In the genomic region with DNA sequence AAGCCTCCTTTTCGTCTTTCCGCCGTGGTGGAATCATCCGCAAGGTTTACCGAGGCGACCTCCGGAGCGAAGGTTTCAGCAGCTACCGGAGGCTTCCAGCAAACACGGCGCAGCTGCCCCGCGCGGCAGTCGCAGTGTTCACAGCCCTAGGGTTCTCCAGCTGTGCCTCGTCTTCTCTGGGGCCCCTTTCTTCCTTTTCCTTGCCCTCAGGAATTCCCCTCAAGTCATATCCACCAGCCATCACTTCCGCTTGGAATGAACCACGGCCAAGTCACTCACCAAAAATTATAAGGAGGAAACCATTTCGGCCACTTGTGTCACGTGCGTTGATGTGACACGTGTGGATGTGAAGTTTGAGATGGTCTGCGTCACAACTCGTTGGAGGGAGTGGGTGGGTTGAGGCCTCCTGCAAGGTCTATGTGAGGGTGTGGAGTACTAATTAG, we compare ENCODE assay signal across 8 cellular contexts.
DNase-seq lines count a peak whose midpoint lies in the region; ATAC-seq and TF ChIP-seq lines count a peak whose summit lies in the region.

No MANE protein-coding gene starts in this region.

- H3K4me1 ChIP-seq in HEK293 (ENCODE audit: control insufficient read depth, insufficient read depth, low read length), result peaks cover 8% of the 10 kb centered on the region

- CTCF ChIA-PET in HEK293 (lab: Yijun Ruan, JAX), result interaction anchor here (0.6 to 9.9 kb wide), 9 partner anchors 15 to 218 kb away, joined by 3 to 295 read pairs (median 8); a partner anchor contains a TSS
- CTCF ChIA-PET in RWPE1 (lab: Yijun Ruan, JAX), result interaction anchor here (0.7 to 6.6 kb wide), 4 partner anchors 15 to 286 kb away, joined by 3 to 103 read pairs (median 4); no protein-coding TSS in a partner anchor

- H3K27ac ChIP-seq in HEK293 (ENCODE audit: extremely low read depth, low read depth, low read length), result no peak overlapping the region
- H3K27ac ChIP-seq in RWPE1, result peak overlapping the region; percentile 82
- peak overlapping the region; percentile 55 for H3K27ac ChIP-seq in caudate nucleus (ENCODE audit: low read depth, low read length)

- DNase-seq in RWPE1 (ENCODE audit: low spot score) (no peak), caudate nucleus (lab: John Stamatoyannopoulos, UW) (peak in 17 of 61 donors; percentile 20 to 73 (median 51)), memory B cell (ENCODE audit: low spot score in 2 of 2) (peak; percentile 23 to 30), NCI-H526 (lab: John Stamatoyannopoulos, UW) (no peak), NCI-H526 treated with DMSO at 0.1 percent for 48 hours (lab: John Stamatoyannopoulos, UW) (no peak)

- peaks cover 16% of the 10 kb centered on the region for H3K4me1 Mint-ChIP-seq in memory B cell
- H3K4me1 Mint-ChIP-seq in stimulated activated memory B cell treated with anti-CD40 and anti-IgM and Interleukin-4, amounts not matched to agents 10 μg/mL and 1 μg/mL and 100 μg/mL, for 72 hours, result peaks cover 42% of the 10 kb centered on the region

- peak overlapping the region; percentile 90 for H3K27ac Mint-ChIP-seq in memory B cell
- H3K27ac Mint-ChIP-seq in stimulated activated memory B cell treated with anti-CD40 and anti-IgM and Interleukin-4, amounts not matched to agents 10 μg/mL and 1 μg/mL and 100 μg/mL, for 72 hours, result peak overlapping the region; percentile 87

- H3K4me3 ChIP-seq in HEK293 (ENCODE audit: low read depth, low read length), result peak overlapping the region; percentile 27

- POLR2A ChIA-PET in HEK293 (lab: Yijun Ruan, JAX) (interaction anchor here (0.5 to 3.5 kb wide), 3 partner anchors 15 to 140 kb away, joined by 3 to 19 read pairs (median 3); no protein-coding TSS in a partner anchor), RWPE1 (lab: Yijun Ruan, JAX; ENCODE audit: low non-redundant PET) (interaction anchor here (0.5 to 1.8 kb wide), 2 partner anchors 15 to 171 kb away, joined by 4 to 6 read pairs; no protein-coding TSS in a partner anchor)

- H3K36me3 Mint-ChIP-seq in memory B cell, result no peaks in the 10 kb centered on the region
- no peaks in the 10 kb centered on the region for H3K36me3 Mint-ChIP-seq in stimulated activated memory B cell treated with anti-CD40 and anti-IgM and Interleukin-4, amounts not matched to agents 10 μg/mL and 1 μg/mL and 100 μg/mL, for 72 hours

- no peaks in the 10 kb centered on the region for H3K27me3 Mint-ChIP-seq in memory B cell
- H3K27me3 Mint-ChIP-seq in stimulated activated memory B cell treated with anti-CD40 and anti-IgM and Interleukin-4, amounts not matched to agents 10 μg/mL and 1 μg/mL and 100 μg/mL, for 72 hours, result no peaks in the 10 kb centered on the region

- TF ChIP-seq CTCF in GM12872 (IDR thresholded peaks at IDR 0.05; ENCODE audit: insufficient read depth, low read depth, low read length) (0 out of 3 replicates have a peak, but pooled peaks have one; percentile 15), HEK293 (tag by site-specific recombination; IDR thresholded peaks at IDR 0.05) (no peak), RWPE1 (conservative IDR thresholded peaks at IDR 0.05; ENCODE audit: low read depth) (no peak)

- no peaks in the 10 kb centered on the region for H3K9me3 ChIP-seq in HEK293 (ENCODE audit: control insufficient read depth, insufficient read depth, low read depth, low read length)

- H3K9me3 Mint-ChIP-seq in memory B cell, result no peaks in the 10 kb centered on the region
- H3K9me3 Mint-ChIP-seq in stimulated activated memory B cell treated with anti-CD40 and anti-IgM and Interleukin-4, amounts not matched to agents 10 μg/mL and 1 μg/mL and 100 μg/mL, for 72 hours, result no peaks in the 10 kb centered on the region

- H3K36me3 ChIP-seq in HEK293 (ENCODE audit: control insufficient read depth in 2 of 2, insufficient read depth in 1 of 2, low read length in 2 of 2), result no peaks in the 10 kb centered on the region

- H3K4me3 Mint-ChIP-seq in memory B cell, result peak overlapping the region; percentile 85
- peak overlapping the region; percentile 83 for H3K4me3 Mint-ChIP-seq in stimulated activated memory B cell treated with anti-CD40 and anti-IgM and Interleukin-4, amounts not matched to agents 10 μg/mL and 1 μg/mL and 100 μg/mL, for 72 hours

- ATAC-seq in memory B cell (ENCODE audit: low read depth), result peak; percentile 20
- ATAC-seq in stimulated activated memory B cell treated with anti-CD40 and anti-IgM and Interleukin-4, amounts not matched to agents 10 μg/mL and 1 μg/mL and 100 μg/mL, for 72 hours, result peak; percentile 38

TF ChIP-seq in HEK293, 187 proteins besides CTCF, POLR2A, EP300 and RAD21:
- TF ChIP-seq MYNN (tag by site-specific recombination; IDR thresholded peaks at IDR 0.05; ENCODE audit: borderline replicate concordance), result no peak
- TF ChIP-seq, protein P1, sequence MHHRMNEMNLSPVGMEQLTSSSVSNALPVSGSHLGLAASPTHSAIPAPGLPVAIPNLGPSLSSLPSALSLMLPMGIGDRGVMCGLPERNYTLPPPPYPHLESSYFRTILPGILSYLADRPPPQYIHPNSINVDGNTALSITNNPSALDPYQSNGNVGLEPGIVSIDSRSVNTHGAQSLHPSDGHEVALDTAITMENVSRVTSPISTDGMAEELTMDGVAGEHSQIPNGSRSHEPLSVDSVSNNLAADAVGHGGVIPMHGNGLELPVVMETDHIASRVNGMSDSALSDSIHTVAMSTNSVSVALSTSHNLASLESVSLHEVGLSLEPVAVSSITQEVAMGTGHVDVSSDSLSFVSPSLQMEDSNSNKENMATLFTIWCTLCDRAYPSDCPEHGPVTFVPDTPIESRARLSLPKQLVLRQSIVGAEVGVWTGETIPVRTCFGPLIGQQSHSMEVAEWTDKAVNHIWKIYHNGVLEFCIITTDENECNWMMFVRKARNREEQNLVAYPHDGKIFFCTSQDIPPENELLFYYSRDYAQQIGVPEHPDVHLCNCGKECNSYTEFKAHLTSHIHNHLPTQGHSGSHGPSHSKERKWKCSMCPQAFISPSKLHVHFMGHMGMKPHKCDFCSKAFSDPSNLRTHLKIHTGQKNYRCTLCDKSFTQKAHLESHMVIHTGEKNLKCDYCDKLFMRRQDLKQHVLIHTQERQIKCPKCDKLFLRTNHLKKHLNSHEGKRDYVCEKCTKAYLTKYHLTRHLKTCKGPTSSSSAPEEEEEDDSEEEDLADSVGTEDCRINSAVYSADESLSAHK (tag by site-specific recombination; IDR thresholded peaks at IDR 0.05), result peak; percentile 1; the same call in 1 of the 2 replicates
- TF ChIP-seq, protein P2, sequence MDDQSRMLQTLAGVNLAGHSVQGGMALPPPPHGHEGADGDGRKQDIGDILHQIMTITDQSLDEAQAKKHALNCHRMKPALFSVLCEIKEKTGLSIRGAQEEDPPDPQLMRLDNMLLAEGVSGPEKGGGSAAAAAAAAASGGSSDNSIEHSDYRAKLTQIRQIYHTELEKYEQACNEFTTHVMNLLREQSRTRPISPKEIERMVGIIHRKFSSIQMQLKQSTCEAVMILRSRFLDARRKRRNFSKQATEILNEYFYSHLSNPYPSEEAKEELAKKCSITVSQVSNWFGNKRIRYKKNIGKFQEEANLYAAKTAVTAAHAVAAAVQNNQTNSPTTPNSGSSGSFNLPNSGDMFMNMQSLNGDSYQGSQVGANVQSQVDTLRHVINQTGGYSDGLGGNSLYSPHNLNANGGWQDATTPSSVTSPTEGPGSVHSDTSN (CRISPR knock-in tag; IDR thresholded peaks at IDR 0.05), result peak; percentile 60

Comparison
In these comparisons a context has a peak if more than half of its experiments do, and no peak if none do; other contexts are left out.
1. DNase-seq: peak in memory B cell (2 of 2); none in RWPE1 (single experiment), NCI-H526 (0 of 2) and NCI-H526 treated with DMSO at 0.1 percent for 48 hours (single experiment).